16 cellular contexts compared by ENCODE assay signal in the genomic region with DNA sequence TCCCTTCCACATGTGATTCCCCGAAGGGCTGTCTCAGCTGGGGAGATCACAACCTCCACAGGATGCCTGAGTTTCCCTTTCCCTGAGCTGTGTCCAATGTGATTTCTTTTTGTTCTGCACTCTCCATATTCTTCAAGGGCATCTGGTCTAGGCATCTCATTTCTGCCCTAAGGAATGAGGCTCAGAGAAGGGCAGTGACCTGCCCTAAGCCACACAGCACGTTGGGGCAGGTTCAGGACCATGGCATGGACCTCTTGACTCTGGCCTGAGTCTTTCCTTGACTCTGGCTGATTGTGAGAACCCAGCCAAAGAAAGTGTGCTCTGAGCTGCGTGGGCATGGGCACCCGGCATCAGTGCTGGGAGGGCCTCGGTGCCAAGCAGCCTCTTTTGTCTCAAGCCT.
DNase-seq lines count a peak whose midpoint lies in the region; ATAC-seq, FAIRE-seq and TF ChIP-seq lines count a peak whose summit lies in the region.
"Had no signal": no experiment of that assay in that cellular context is flagged by ENCODE, and none has a peak within 500 bp of the region (broad histone marks: within the 10 kb centered on the region; RNA-seq: fewer than 3 reads in every experiment).

No MANE protein-coding gene starts in this region.

- TF ChIP-seq POLR2A in HepG2 (IDR thresholded peaks at IDR 0.05; ENCODE audit: insufficient read depth in 1 of 2, low read depth in 2 of 2, low read length in 2 of 2) (no peak), right lobe of liver (IDR thresholded peaks at IDR 0.05) (no peak)

- H3K4me2 ChIP-seq in HepG2 (ENCODE audit: low read depth, low read length) (no peak overlapping the region), neural progenitor cell (no peak overlapping the region)

- no peak for TF ChIP-seq RAD21 in HepG2 (CRISPR knock-in tag; IDR thresholded peaks at IDR 0.05)

- CTCF ChIA-PET in HepG2 (lab: Yijun Ruan, JAX; ENCODE audit: low intra/inter-chr PET ratio, low total read pairs), result no interaction called here
- CTCF ChIA-PET in Caco-2 (lab: Charles Lee), result no interaction called here

- H3K36me3 ChIP-seq in HepG2 (replicated peaks in 1 of 2; ENCODE audit: control insufficient read depth in 1 of 2, insufficient read depth in 2 of 2, low read length in 2 of 2) (no peaks in the 10 kb centered on the region), right lobe of liver (no peaks in the 10 kb centered on the region), neural progenitor cell (no peaks in the 10 kb centered on the region), aorta (ENCODE audit: control insufficient read depth in 1 of 2, insufficient read depth in 2 of 2, low read length in 1 of 2) (no peaks in the 10 kb centered on the region), Caco-2 (ENCODE audit: control insufficient read depth, insufficient read depth, low read length) (no peaks in the 10 kb centered on the region)
- H3K36me3 ChIP-seq: HAP-1 had no signal

- H3K4me3 Mint-ChIP-seq in neural progenitor cell, result no peak overlapping the region
- H3K4me3 Mint-ChIP-seq in Caco-2 (ENCODE audit: unreplicated experiment), result no peak overlapping the region
- H3K4me3 Mint-ChIP-seq: CD8-positive, alpha-beta T cell had no signal

- peaks cover 7% of the 10 kb centered on the region for H3K4me1 Mint-ChIP-seq in neural progenitor cell
- no peaks in the 10 kb centered on the region for H3K4me1 Mint-ChIP-seq in Caco-2 (ENCODE audit: low read depth, unreplicated experiment)

- peaks cover 4% of the 10 kb centered on the region for H3F3A ChIP-seq in neural progenitor cell (ENCODE audit: low read depth)

- no peak for DNase-seq in HepG2 (ENCODE audit: low spot score)
- DNase-seq in right lobe of liver, result no peak
- DNase-seq in NCI-H69 (lab: John Stamatoyannopoulos, UW), result peak; percentile 3
- no peak for DNase-seq in neural progenitor cell (ENCODE audit: low spot score)
- DNase-seq in activated naive CD4-positive, alpha-beta T cell treated with anti-CD3 and anti-CD28 coated beads, Interleukin-2, amount 50 U/mL, for 72 hours (ENCODE audit: low spot score in 2 of 2), result no peak
- DNase-seq in aorta, result no peak
- DNase-seq in Caco-2, result no peak
- DNase-seq: ACHN, AML-193, GM23248 had no signal

- POLR2A ChIA-PET in HepG2 (lab: Yijun Ruan, JAX), result no interaction called here
- POLR2A ChIA-PET in Caco-2 (lab: Charles Lee), result no interaction called here

- peaks cover 2% of the 10 kb centered on the region for H3K27me3 Mint-ChIP-seq in neural progenitor cell (ENCODE audit: insufficient read depth, low read depth)
- H3K27me3 Mint-ChIP-seq in Caco-2 (ENCODE audit: insufficient read depth, unreplicated experiment), result no peaks in the 10 kb centered on the region

- H3K9me3 ChIP-seq in HepG2 (ENCODE audit: low read length) (no peaks in the 10 kb centered on the region), right lobe of liver (no peaks in the 10 kb centered on the region), neural progenitor cell (ENCODE audit: low read depth) (no peaks in the 10 kb centered on the region), aorta (ENCODE audit: control insufficient read depth, low read length) (no peaks in the 10 kb centered on the region), Caco-2 (no peaks in the 10 kb centered on the region)
- H3K9me3 ChIP-seq: HAP-1 had no signal

- ATAC-seq in HepG2 (no peak), right lobe of liver (no peak), aorta (ENCODE audit: low FRiP score) (no peak)
- no peak for ATAC-seq in activated naive CD4-positive, alpha-beta T cell treated with anti-CD3 and anti-CD28 coated beads, Interleukin-2, amount 50 U/mL, for 72 hours
- ATAC-seq: CD8-positive, alpha-beta T cell had no signal

- no peaks in the 10 kb centered on the region for H4K20me1 ChIP-seq in HepG2 (ENCODE audit: insufficient read depth, low read length)
- no peaks in the 10 kb centered on the region for H4K20me1 ChIP-seq in neural progenitor cell (ENCODE audit: low read depth)

- WGBS in HepG2 (ENCODE audit: low lambda C conversion rate), result 10% methylated on average over 5 of the region's 5 CpGs
- 60% methylated on average over 5 of the region's 5 CpGs for WGBS in right lobe of liver (ENCODE audit: insufficient coverage, low coverage, low lambda C conversion rate, missing lambda C conversion rate)
- 48 to 49% methylated on average over 5 of the region's 5 CpGs for WGBS in aorta, 2 donors

- H3K4me3 ChIP-seq in HepG2 (replicated peaks in 1 of 3; ENCODE audit: insufficient read depth in 1 of 3, low read depth in 2 of 3, low read length in 3 of 3) (no peak overlapping the region), right lobe of liver (no peak overlapping the region), neural progenitor cell (no peak overlapping the region), aorta (ENCODE audit: low read length in 2 of 2) (no peak overlapping the region), Caco-2 (ENCODE audit: low read depth, low read length) (no peak overlapping the region)
- H3K4me3 ChIP-seq: GM23248, HAP-1 had no signal

- H3K27ac Mint-ChIP-seq in neural progenitor cell (peak overlapping the region; percentile 47), Caco-2 (ENCODE audit: unreplicated experiment) (no peak overlapping the region)
- H3K27ac Mint-ChIP-seq in activated naive CD4-positive, alpha-beta T cell treated with anti-CD3 and anti-CD28 coated beads, Interleukin-2, amount 50 U/mL, for 72 hours, result no peak overlapping the region
- H3K27ac Mint-ChIP-seq: CD8-positive, alpha-beta T cell had no signal

- no peak overlapping the region for H3K27ac ChIP-seq in HepG2 (ENCODE audit: extremely low read length, insufficient read depth, low read length)
- H3K27ac ChIP-seq in right lobe of liver, result no peak overlapping the region
- no peak overlapping the region for H3K27ac ChIP-seq in neural progenitor cell
- no peak overlapping the region for H3K27ac ChIP-seq in aorta (ENCODE audit: low read depth in 1 of 2, low read length in 2 of 2)
- H3K27ac ChIP-seq: GM23248 had no signal

- H3K9ac ChIP-seq in HepG2 (ENCODE audit: insufficient read depth, low read depth, low read length), result no peak overlapping the region
- H3K9ac ChIP-seq in neural progenitor cell, result no peak overlapping the region
- H3K9ac ChIP-seq: GM23248 had no signal

- FAIRE-seq in HepG2 (lab: Jason Lieb, UNC), result no peak
- FAIRE-seq: A204.1, D721Med, G401.6, GM12891 had no signal

- BruUV-seq in HepG2 (replicated peaks; lab: Mats Ljungman, UMichigan) (no TSS peak), Caco-2 (replicated peaks; lab: Mats Ljungman, UMichigan) (no TSS peak)

- no peak for TF ChIP-seq CTCF in HepG2 (CRISPR knock-in tag; IDR thresholded peaks at IDR 0.05)
- no peak for TF ChIP-seq CTCF in right lobe of liver (IDR thresholded peaks at IDR 0.05)
- no peak for TF ChIP-seq CTCF in neural progenitor cell (IDR thresholded peaks at IDR 0.05)
- TF ChIP-seq CTCF in Caco-2 (IDR thresholded peaks at IDR 0.05; ENCODE audit: insufficient read depth in 1 of 2, low read depth in 1 of 2, low read length in 1 of 2, severe bottlenecking in 1 of 2, unreplicated experiment in 1 of 2), result no peak

- H3K36me3 Mint-ChIP-seq in neural progenitor cell (no peaks in the 10 kb centered on the region), Caco-2 (ENCODE audit: insufficient read depth, unreplicated experiment) (no peaks in the 10 kb centered on the region)
- no peaks in the 10 kb centered on the region for H3K36me3 Mint-ChIP-seq in activated naive CD4-positive, alpha-beta T cell treated with anti-CD3 and anti-CD28 coated beads, Interleukin-2, amount 50 U/mL, for 72 hours
- H3K36me3 Mint-ChIP-seq: CD8-positive, alpha-beta T cell had no signal

- TF ChIP-seq EP300 in HepG2 (IDR thresholded peaks at IDR 0.05; ENCODE audit: low read depth in 2 of 2, low read length in 2 of 2), result no peak
- no peak for TF ChIP-seq EP300 in HepG2 (CRISPR knock-in tag; IDR thresholded peaks at IDR 0.05; ENCODE audit: borderline replicate concordance)

- H2AFZ ChIP-seq in HepG2 (ENCODE audit: low read length) (no peak overlapping the region), neural progenitor cell (replicated peaks) (no peak overlapping the region)
- H2AFZ ChIP-seq: GM23248 had no signal

- intact Hi-C loops in HepG2 (cut with micrococcal nuclease; ENCODE audit: unreplicated experiment), result no loop called here
- intact Hi-C loops in right lobe of liver (cut with DNase I), result no loop called here
- intact Hi-C loops in aorta (cut with DNase I), result no loop called here
- intact Hi-C loops in Caco-2 (cut with micrococcal nuclease; ENCODE audit: unreplicated experiment), result no loop called here

- H3K27me3 ChIP-seq in HepG2 (ENCODE audit: control insufficient read depth in 1 of 2, insufficient read depth in 2 of 2, low read length in 2 of 2) (peaks cover 0 to 24% of the 10 kb centered on the region in 2 experiments; a peak in 4 of 5 replicates), right lobe of liver (no peaks in the 10 kb centered on the region), neural progenitor cell (no peaks in the 10 kb centered on the region), aorta (ENCODE audit: control insufficient read depth in 1 of 2, insufficient read depth in 2 of 2, low read length in 1 of 2) (no peaks in the 10 kb centered on the region), Caco-2 (replicated peaks; ENCODE audit: control insufficient read depth, insufficient read depth, low read length) (no peaks in the 10 kb centered on the region)

- no peaks in the 10 kb centered on the region for H3K9me3 Mint-ChIP-seq in neural progenitor cell
- no peaks in the 10 kb centered on the region for H3K9me3 Mint-ChIP-seq in activated naive CD4-positive, alpha-beta T cell treated with anti-CD3 and anti-CD28 coated beads, Interleukin-2, amount 50 U/mL, for 72 hours
- H3K9me3 Mint-ChIP-seq in Caco-2 (ENCODE audit: unreplicated experiment), result no peaks in the 10 kb centered on the region
- H3K9me3 Mint-ChIP-seq: CD8-positive, alpha-beta T cell had no signal

- in situ Hi-C loops in HepG2 (cut with HindIII; ENCODE audit: extremely low pct_ligation_motif_present, low pct_unique_long_range_greater_than_20kb), result no loop called here

- H3K4me1 ChIP-seq in HepG2 (ENCODE audit: insufficient read depth, low read length) (no peaks in the 10 kb centered on the region), right lobe of liver (no peaks in the 10 kb centered on the region), neural progenitor cell (peaks cover 18% of the 10 kb centered on the region), aorta (ENCODE audit: control insufficient read depth in 1 of 2, insufficient read depth in 2 of 2, low read length in 2 of 2) (no peaks in the 10 kb centered on the region), Caco-2 (no peaks in the 10 kb centered on the region)
- H3K4me1 ChIP-seq: HAP-1 had no signal

- H3K79me2 ChIP-seq in HepG2 (ENCODE audit: insufficient read depth, low read length) (no peaks in the 10 kb centered on the region), neural progenitor cell (ENCODE audit: low read depth) (no peaks in the 10 kb centered on the region)

TF ChIP-seq in HepG2, 621 proteins besides CTCF, POLR2A, EP300 and RAD21:
- peak; percentile 60; the same call in 1 of the 2 replicates for TF ChIP-seq ZNF768 (CRISPR knock-in tag; IDR thresholded peaks at IDR 0.05)
- no peak for TF ChIP-seq GTF3A (CRISPR knock-in tag; conservative IDR thresholded peaks at IDR 0.05)
